ENCODE assay signal across 10 cellular contexts in genomic region chr6:110518281-110518623, GRCh38. TPM values are rescaled to one million over a fixed set of nuclear protein-coding genes. Genes with fewer than 3 reads are reported as not detected.
DNase-seq lines count a peak whose midpoint lies in the region; ATAC-seq and TF ChIP-seq lines count a peak whose summit lies in the region.
"Had no signal": no experiment of that assay in that cellular context is flagged by ENCODE, and none has a peak within 500 bp of the region (broad histone marks: within the 10 kb centered on the region; RNA-seq: fewer than 3 reads in every experiment).

No MANE protein-coding gene starts in this region.

- H3K27ac Mint-ChIP-seq in Calu3 (ENCODE audit: unreplicated experiment) (no peak overlapping the region), CD14-positive monocyte (no peak overlapping the region)

- peak; percentile 65 for ATAC-seq in left colon
- no peak for ATAC-seq in HG02588 (IDR thresholded peaks at IDR 0.05; ENCODE audit: unreplicated experiment)
- ATAC-seq in HG02623 (IDR thresholded peaks at IDR 0.05; ENCODE audit: unreplicated experiment) = no peak

- no peaks in the 10 kb centered on the region for H3K36me3 ChIP-seq in adipocyte (ENCODE audit: control insufficient read depth, insufficient read depth, low read length, severe bottlenecking)

- H3K9me3 ChIP-seq in adipocyte (ENCODE audit: control insufficient read depth, low read length) = no peaks in the 10 kb centered on the region

- H3K27ac ChIP-seq in HL-60 (replicated peaks) = no peak overlapping the region
- H3K27ac ChIP-seq: epithelial cell of prostate had no signal

- H3K27me3 ChIP-seq in HL-60 (ENCODE audit: insufficient read depth, poor library complexity, severe bottlenecking) = no peaks in the 10 kb centered on the region
- H3K27me3 ChIP-seq in adipocyte (replicated peaks; ENCODE audit: control insufficient read depth, insufficient read depth, low read length) = no peaks in the 10 kb centered on the region

- H3K4me1 Mint-ChIP-seq in Calu3 (ENCODE audit: low read depth, unreplicated experiment) (peaks cover 22% of the 10 kb centered on the region), CD14-positive monocyte (peaks cover 9% of the 10 kb centered on the region)

- CTCF ChIA-PET in Calu3 (lab: Charles Lee) = interaction anchor here (0.5 kb wide), 1 partner anchor 1131 kb away, joined by 3 read pairs; no protein-coding TSS in a partner anchor

- intact Hi-C loops in Calu3 (cut with micrococcal nuclease; ENCODE audit: unreplicated experiment) = no loop called here
- intact Hi-C loops in left colon (cut with DNase I, micrococcal nuclease) = no loop called here
- intact Hi-C loops in CD14-positive monocyte (cut with micrococcal nuclease) = no loop called here

- TF ChIP-seq CTCF in Calu3 (IDR thresholded peaks at IDR 0.05; ENCODE audit: unreplicated experiment) (peak; percentile 17), HL-60 (IDR thresholded peaks at IDR 0.05; ENCODE audit: insufficient read depth, low read length) (peak; percentile 25), CD14-positive monocyte (IDR thresholded peaks at IDR 0.05) (no peak)

- H3K4me3 Mint-ChIP-seq in Calu3 (ENCODE audit: low read depth, unreplicated experiment) = no peak overlapping the region
- no peak overlapping the region for H3K4me3 Mint-ChIP-seq in CD14-positive monocyte

- BruUV-seq in Calu3 (replicated peaks; lab: Mats Ljungman, UMichigan) = no TSS peak

- peaks cover 20% of the 10 kb centered on the region for H3K4me1 ChIP-seq in adipocyte (ENCODE audit: control insufficient read depth, insufficient read depth, low read length)

- no peak overlapping the region for H3K4me3 ChIP-seq in HL-60 (replicated peaks; ENCODE audit: insufficient read depth, low read length)
- no peak overlapping the region for H3K4me3 ChIP-seq in adipocyte (ENCODE audit: low read length)

- DNase-seq in Calu3 = no peak
- DNase-seq in HL-60 (ENCODE audit: low read depth in 1 of 2, low spot score in 1 of 2) = no peak
- peak; percentile 45 for DNase-seq in adipocyte (ENCODE audit: low read depth)
- DNase-seq in left colon = no peak
- DNase-seq in CD14-positive monocyte (ENCODE audit: low spot score) = no peak
- DNase-seq in DMS153 (lab: John Stamatoyannopoulos, UW) = no peak
- DNase-seq: activated CD4-positive, CD25-positive, alpha-beta regulatory T cell treated with anti-CD3 and anti-CD28 coated beads, Interleukin-2, amount 50 U/mL, for 72 hours had no signal

- no peaks in the 10 kb centered on the region for H3K27me3 Mint-ChIP-seq in Calu3 (ENCODE audit: unreplicated experiment)
- peaks cover 0 to 3% (median 0%) of the 10 kb centered on the region in 3 donors for H3K27me3 Mint-ChIP-seq in CD14-positive monocyte (ENCODE audit: low read depth in 3 of 3)

- H3K9me3 Mint-ChIP-seq in Calu3 (ENCODE audit: low read depth, unreplicated experiment) = no peaks in the 10 kb centered on the region
- no peaks in the 10 kb centered on the region for H3K9me3 Mint-ChIP-seq in CD14-positive monocyte

- no peaks in the 10 kb centered on the region for H3K36me3 Mint-ChIP-seq in Calu3 (ENCODE audit: insufficient read depth, unreplicated experiment)
- H3K36me3 Mint-ChIP-seq in CD14-positive monocyte = no peaks in the 10 kb centered on the region

- H3K9ac ChIP-seq in adipocyte (ENCODE audit: low read length) = no peak overlapping the region

RNA-seq across cellular contexts. Expression of gene SLC22A16, which starts 41.8 kb away (rescaled TPM):
- total RNA-seq in Calu3 (2022) (not detected in 2 replicates), left colon (not detected)
- polyA plus RNA-seq in CD14-positive monocyte = 10 to 100 TPM in 1 of 2 donors, 1 to 10 TPM in 1; 4.0 to 15.6 TPM
